ENCODE assay signal across 8 cellular contexts in the genomic region with DNA sequence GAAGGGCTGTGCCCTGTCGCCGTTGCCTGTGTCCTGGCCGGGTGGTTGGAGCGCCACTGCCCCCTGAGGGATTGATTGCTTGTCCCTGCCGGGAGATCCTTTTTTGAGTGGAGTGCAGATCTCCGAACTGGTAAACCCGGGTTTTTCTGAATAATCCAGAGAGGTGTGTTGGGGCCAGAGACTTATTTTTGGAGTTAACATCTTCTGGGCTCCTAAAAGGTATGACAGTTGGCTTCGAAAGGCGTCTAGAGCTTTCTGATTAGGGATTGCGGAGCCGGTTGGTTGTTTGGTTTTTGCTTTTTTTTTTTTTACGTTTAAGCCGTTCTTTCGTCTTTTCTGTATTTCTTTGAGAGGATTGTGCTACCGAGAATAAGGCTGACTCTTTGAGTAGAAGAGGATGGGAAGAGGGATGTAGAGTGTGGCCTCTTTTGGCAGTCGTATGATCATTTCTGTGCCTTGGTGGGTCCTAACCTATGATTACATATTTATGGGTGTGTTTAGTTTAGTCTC. TPM values are rescaled to one million over a fixed set of nuclear protein-coding genes. Genes with fewer than 3 reads are reported as not detected.
DNase-seq lines count a peak whose midpoint lies in the region; ATAC-seq and TF ChIP-seq lines count a peak whose summit lies in the region.

No MANE protein-coding gene starts in this region.

- peak; percentile 76 for ATAC-seq in left lung

- POLR2A ChIA-PET in AG04449 (lab: Yijun Ruan, JAX), result interaction anchor here (0.6 to 0.9 kb wide), 2 partner anchors 116 to 155 kb away, joined by 3 read pairs; no protein-coding TSS in a partner anchor

- intact Hi-C loops in left lung (cut with DNase I), result no loop called here

- no peaks in the 10 kb centered on the region for H3K9me3 ChIP-seq in left lung

- TF ChIP-seq CTCF in AG04449 (IDR thresholded peaks at IDR 0.05; ENCODE audit: insufficient read depth, low read length, missing control alignments) (no peak), left lung (IDR thresholded peaks at IDR 0.05) (no peak)

- CTCF ChIA-PET in AG04449 (lab: Yijun Ruan, JAX), result interaction anchor here (0.9 to 4.3 kb wide), 9 partner anchors 9 to 176 kb away, joined by 3 to 25 read pairs (median 5); no protein-coding TSS in a partner anchor

- peak overlapping the region; percentile 90 for H3K4me3 ChIP-seq in AG04449 (ENCODE audit: low read depth, low read length)
- peak overlapping the region; percentile 80 to 85 for H3K4me3 ChIP-seq in left lung

- H3K27me3 ChIP-seq in left lung, result no peaks in the 10 kb centered on the region

- peaks cover 25 to 42% of the 10 kb centered on the region in 2 donors for H3K4me1 ChIP-seq in left lung

- peak overlapping the region; percentile 91 to 92 for H3K27ac ChIP-seq in left lung

- no peak for DNase-seq in AG04449 (ENCODE audit: low read depth, low spot score)
- peak; percentile 5 for DNase-seq in HCEC 1CT
- peak; percentile 6 for DNase-seq in amniotic epithelial cell (ENCODE audit: low read depth)
- peak in 1 of 2 donors; percentile 55 for DNase-seq in left lung
- no peak for DNase-seq in T-helper 9 cell
- DNase-seq in amniotic stem cell (lab: John Stamatoyannopoulos, UW), result no peak
- no peak for DNase-seq in NCI-H345 treated with DMSO at 0.1 percent for 48 hours (lab: John Stamatoyannopoulos, UW; ENCODE audit: unreplicated experiment)
- no peak for DNase-seq in NCI-H1048 (lab: John Stamatoyannopoulos, UW)

- H3K36me3 ChIP-seq in left lung, result no peaks in the 10 kb centered on the region

RNA-seq across cellular contexts. Expression of a gene that starts 0.8 kb away (rescaled TPM):
- total RNA-seq in left lung, result 10 to 100 TPM; 11.2 to 12.7 TPM

Comparison
In these comparisons a context has a peak if more than half of its experiments do, and no peak if none do; other contexts are left out.
1. DNase-seq: peak in HCEC 1CT (single experiment) and amniotic epithelial cell (single experiment); none in AG04449 (single experiment), T-helper 9 cell (single experiment), amniotic stem cell (single experiment), NCI-H345 treated with DMSO at 0.1 percent for 48 hours (single experiment) and NCI-H1048 (single experiment).